Comparison of ENCODE assay signal across 10 cellular contexts in the genomic region with DNA sequence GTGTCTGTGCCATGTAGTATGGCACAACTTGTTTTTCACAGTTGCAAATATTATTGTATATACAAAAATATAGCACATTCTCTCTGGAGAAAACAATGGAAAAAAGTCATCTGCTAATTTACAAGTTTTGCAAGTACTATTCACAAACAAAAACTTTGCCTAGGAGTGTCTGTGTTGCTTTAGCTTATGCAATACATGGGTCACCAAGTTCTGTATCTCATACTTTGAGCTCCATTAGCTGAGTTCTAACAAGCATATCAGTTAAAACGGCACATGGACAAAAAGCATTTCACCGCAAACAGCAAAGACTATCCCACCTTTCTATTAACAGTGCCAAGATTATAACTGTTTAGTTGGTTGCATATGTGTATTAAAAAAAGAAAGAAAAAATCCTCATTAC. TPM values are rescaled to one million over a fixed set of nuclear protein-coding genes. Genes with fewer than 3 reads are reported as not detected.
DNase-seq lines count a peak whose midpoint lies in the region; ATAC-seq lines count a peak whose summit lies in the region.
"Had no signal": no experiment of that assay in that cellular context is flagged by ENCODE, and none has a peak within 500 bp of the region (broad histone marks: within the 10 kb centered on the region; RNA-seq: fewer than 3 reads in every experiment).

No MANE protein-coding gene starts in this region.

- H3K27me3 ChIP-seq in right cardiac atrium (ENCODE audit: control insufficient read depth, insufficient read depth): no peaks in the 10 kb centered on the region
- no peaks in the 10 kb centered on the region for H3K27me3 ChIP-seq in skeletal muscle satellite cell (ENCODE audit: control insufficient read depth, insufficient read depth, low read length)

- H3K9ac ChIP-seq in ES-I3 (ENCODE audit: low read depth, low read length): peak overlapping the region; percentile 96; the same call in 1 of the 2 replicates
- peak overlapping the region; percentile 100 for H3K9ac ChIP-seq in skeletal muscle satellite cell (ENCODE audit: low read depth, low read length)

- H3K4me1 ChIP-seq in ES-I3 (ENCODE audit: insufficient read depth, low read length): 0 out of 2 replicates have a peak, but pooled peaks cover 3% of the 10 kb centered on the region
- no peaks in the 10 kb centered on the region for H3K4me1 ChIP-seq in right cardiac atrium (ENCODE audit: control insufficient read depth, insufficient read depth, low read length)
- H3K4me1 ChIP-seq in skeletal muscle satellite cell (ENCODE audit: control insufficient read depth, insufficient read depth, low read length): peaks cover 14% of the 10 kb centered on the region

- H3K4me3 ChIP-seq in right cardiac atrium (ENCODE audit: low read length): peak overlapping the region; percentile 94
- peak overlapping the region; percentile 96 for H3K4me3 ChIP-seq in skeletal muscle satellite cell (ENCODE audit: low read length)

- H3K4me2 ChIP-seq in skeletal muscle satellite cell (ENCODE audit: low read length): peak overlapping the region; percentile 81

- whole genome bisulfite sequencing in right cardiac atrium: 30% methylated on average over 2 of the region's 2 CpGs

- H3K27ac ChIP-seq in angular gyrus (ENCODE audit: low read depth, low read length): peak overlapping the region; percentile 69
- peak overlapping the region; percentile 85 for H3K27ac ChIP-seq in right cardiac atrium (ENCODE audit: low read length)

- intact Hi-C loops in right cardiac atrium (cut with DNase I): loop anchor here in 3 of 4 donors (5.0 to 10.0 kb wide), 4 partner anchors 202 to 662 kb away; no protein-coding TSS in a partner anchor

- DNase-seq in right cardiac atrium (no peak), DMS114 treated with DMSO at 0.1 percent for 48 hours (lab: John Stamatoyannopoulos, UW; ENCODE audit: unreplicated experiment) (no peak), middle frontal gyrus (ENCODE audit: extremely low spot score, low spot score) (no peak), SW 1271 (lab: John Stamatoyannopoulos, UW) (no peak)
- DNase-seq: NCI-H510A had no signal

- H3K9me3 ChIP-seq in ES-I3 (ENCODE audit: control insufficient read depth, insufficient read depth, low read length) (no peaks in the 10 kb centered on the region), right cardiac atrium (ENCODE audit: control insufficient read depth, low read length) (no peaks in the 10 kb centered on the region), skeletal muscle satellite cell (replicated peaks; ENCODE audit: low read length) (no peaks in the 10 kb centered on the region)

- ATAC-seq in right cardiac atrium: no peak
- ATAC-seq in HG03342 (IDR thresholded peaks at IDR 0.05; ENCODE audit: unreplicated experiment): no peak

- H3K36me3 ChIP-seq in ES-I3 (ENCODE audit: insufficient read depth, low read length) (peaks cover 21% of the 10 kb centered on the region), skeletal muscle satellite cell (ENCODE audit: insufficient read depth, low read length) (peaks cover 79% of the 10 kb centered on the region)

RNA-seq across cellular contexts. Expression of a gene that starts 4.6 kb away (rescaled TPM):
- 10 to 100 TPM; 27.9 to 37.7 (median 35.6) TPM for total RNA-seq in right cardiac atrium
- 23.2 TPM for polyA plus RNA-seq in right cardiac atrium
- total RNA-seq in skeletal muscle satellite cell (2012; rRNA removed): 37.0 and 63.8 TPM in 2 replicates
- total RNA-seq: T-helper 2 cell treated with Interferon-gamma antibody and Interleukin-4, amounts not matched to agents 100 ng/mL and 5 ng/mL, for 36 hours had no signal
